2 cellular contexts compared by ENCODE assay signal in genomic region chr20:41233976-41234514, GRCh38.
A peak's percentile ranks its signal among the peaks of the same experiment; 100 is the strongest.
TF ChIP-seq lines count a peak whose summit lies in the region.

No MANE protein-coding gene starts in this region.

TF ChIP-seq in IMR-90, 13 proteins besides CTCF, POLR2A, EP300 and RAD21:
- TF ChIP-seq MAZ (IDR thresholded peaks at IDR 0.05; ENCODE audit: borderline replicate concordance, low read depth, low read length) (no peak), RCOR1 (IDR thresholded peaks at IDR 0.05; ENCODE audit: insufficient replicate concordance, low read length) (no peak), MXI1 (IDR thresholded peaks at IDR 0.05; ENCODE audit: borderline replicate concordance, low read depth, low read length) (no peak), MAFK (IDR thresholded peaks at IDR 0.05; ENCODE audit: low read depth, low read length) (peak; percentile 76), FOS (IDR thresholded peaks at IDR 0.05; ENCODE audit: low read depth, low read length) (no peak)
TF ChIP-seq in IMR-90: peak in this region for 1.

TF ChIP-seq in HepG2, 621 proteins besides CTCF, POLR2A, EP300 and RAD21:
- TF ChIP-seq JARID2 (CRISPR knock-in tag; IDR thresholded peaks at IDR 0.05; ENCODE audit: insufficient replicate concordance) (no peak), ATF1 (CRISPR knock-in tag; IDR thresholded peaks at IDR 0.05) (no peak), MAFK (conservative IDR thresholded peaks at IDR 0.05 in 1 of 2, IDR thresholded peaks at IDR 0.05 in 1 of 2; ENCODE audit: low read length in 2 of 2) (peak; percentile 96 to 97), ZNF564 (CRISPR knock-in tag; IDR thresholded peaks at IDR 0.05) (no peak), NFKB2 (CRISPR knock-in tag; IDR thresholded peaks at IDR 0.05; ENCODE audit: borderline replicate concordance) (no peak), MAFF (IDR thresholded peaks at IDR 0.05; ENCODE audit: low read depth, low read length) (peak; percentile 94)
